10 cellular contexts compared by ENCODE assay signal in genomic region chr14:22333408-22334274, GRCh38.
DNase-seq lines count a peak whose midpoint lies in the region; ATAC-seq and TF ChIP-seq lines count a peak whose summit lies in the region.
"Had no signal": no experiment of that assay in that cellular context is flagged by ENCODE, and none has a peak within 500 bp of the region (broad histone marks: within the 10 kb centered on the region; RNA-seq: fewer than 3 reads in every experiment).

No MANE protein-coding gene starts in this region.

- DNase-seq in HFFc6 (peak; percentile 52), SW 1271 (lab: John Stamatoyannopoulos, UW) (peak; percentile 67 to 91), NCI-H2171 treated with DMSO at 0.1 percent for 48 hours (lab: John Stamatoyannopoulos, UW) (no peak), GM10248 (ENCODE audit: extremely low spot score) (no peak)
- DNase-seq: CD4-positive, CD25-positive, alpha-beta regulatory T cell had no signal

- peaks cover 19% of the 10 kb centered on the region for H3K9me3 ChIP-seq in iPS-20b (ENCODE audit: insufficient read depth, low read depth, low read length)

- H3K36me3 Mint-ChIP-seq in HFFc6 (ENCODE audit: low read depth) = 0 out of 2 replicates have a peak, but pooled peaks cover 4% of the 10 kb centered on the region
- H3K36me3 Mint-ChIP-seq: CD4-positive, CD25-positive, alpha-beta regulatory T cell had no signal

- POLR2A ChIA-PET in GM10248 (lab: Yijun Ruan, JAX) = no interaction called here

- peaks cover 13% of the 10 kb centered on the region for H3K9me3 Mint-ChIP-seq in HFFc6
- H3K9me3 Mint-ChIP-seq: CD4-positive, CD25-positive, alpha-beta regulatory T cell had no signal

- peaks cover 25% of the 10 kb centered on the region for H3K4me1 ChIP-seq in iPS-20b (ENCODE audit: insufficient read depth, low read length)

- 0 out of 2 replicates have a peak overlapping the region, but pooled peaks have one; percentile 12 for H3K9ac ChIP-seq in iPS-20b (ENCODE audit: low read depth, low read length)

- CTCF ChIA-PET in GM10248 (lab: Yijun Ruan, JAX) = interaction anchor here (1.0 to 7.1 kb wide), 9 partner anchors 12 to 232 kb away, joined by 3 to 44 read pairs (median 4); no protein-coding TSS in a partner anchor

- H3K27me3 Mint-ChIP-seq in HFFc6 (ENCODE audit: insufficient read depth) = peaks cover 3% of the 10 kb centered on the region; the same call in 1 of the 2 replicates
- H3K27me3 Mint-ChIP-seq: CD4-positive, CD25-positive, alpha-beta regulatory T cell had no signal

- no peak overlapping the region for H3K4me3 Mint-ChIP-seq in HFFc6
- H3K4me3 Mint-ChIP-seq: CD4-positive, CD25-positive, alpha-beta regulatory T cell had no signal

- TF ChIP-seq CTCF in 22Rv1 (IDR thresholded peaks at IDR 0.05) (no peak), HFFc6 (IDR thresholded peaks at IDR 0.05) (no peak), GM10248 (IDR thresholded peaks at IDR 0.05; ENCODE audit: control extremely low read depth, extremely low read depth, low read depth, missing control alignments) (no peak)

- H3K4me1 Mint-ChIP-seq in HFFc6 (ENCODE audit: low read depth) = peaks cover 5% of the 10 kb centered on the region; the same call in 1 of the 2 replicates
- H3K4me1 Mint-ChIP-seq: CD4-positive, CD25-positive, alpha-beta regulatory T cell had no signal

- peak overlapping the region; percentile 51 for H3K27ac ChIP-seq in 22Rv1
- H3K27ac ChIP-seq in iPS-20b (ENCODE audit: low read length) = no peak overlapping the region

- 0 out of 2 replicates have a peak overlapping the region, but pooled peaks have one; percentile 1 for H3K4me3 ChIP-seq in iPS-20b (ENCODE audit: low read length)
- H3K4me3 ChIP-seq: Peyer's patch had no signal

- no peaks in the 10 kb centered on the region for H3K36me3 ChIP-seq in iPS-20b (ENCODE audit: insufficient read depth, low read depth, low read length)
- H3K36me3 ChIP-seq: Peyer's patch had no signal

- no peak for ATAC-seq in GM21529 (IDR thresholded peaks at IDR 0.05; ENCODE audit: unreplicated experiment)
- no peak for ATAC-seq in HG03280 (IDR thresholded peaks at IDR 0.05; ENCODE audit: unreplicated experiment)

- no peak overlapping the region for H3K27ac Mint-ChIP-seq in HFFc6
- H3K27ac Mint-ChIP-seq: CD4-positive, CD25-positive, alpha-beta regulatory T cell had no signal

- H3K27me3 ChIP-seq in iPS-20b (ENCODE audit: insufficient read depth, low read length) = no peaks in the 10 kb centered on the region
- H3K27me3 ChIP-seq: Peyer's patch had no signal

Comparison
In these comparisons a context has a peak if more than half of its experiments do, and no peak if none do; other contexts are left out.
1. DNase-seq: peak in HFFc6 (single experiment) and SW 1271 (2 of 2); none in NCI-H2171 treated with DMSO at 0.1 percent for 48 hours (single experiment) and GM10248 (single experiment).